Comparison of ENCODE assay signal across 7 cellular contexts in genomic region chr9:78131969-78132687, GRCh38.
A peak's percentile ranks its signal among the peaks of the same experiment; 100 is the strongest.
DNase-seq lines count a peak whose midpoint lies in the region; ATAC-seq and TF ChIP-seq lines count a peak whose summit lies in the region.

No MANE protein-coding gene starts in this region.

- DNase-seq in EL (peak; percentile 42), NB4 (ENCODE audit: low read depth) (no peak), caudate nucleus (lab: John Stamatoyannopoulos, UW) (no peak), neuronal stem cell (ENCODE audit: low spot score) (no peak), COLO668 (lab: John Stamatoyannopoulos, UW; ENCODE audit: unreplicated experiment) (no peak), SKM-1 treated with dmso at 0.1 percent for 144 hours (lab: John Stamatoyannopoulos, UW; ENCODE audit: unreplicated experiment) (no peak)

- H3K27ac ChIP-seq in caudate nucleus (ENCODE audit: low read depth, low read length) (peak overlapping the region; percentile 39), neuronal stem cell (replicated peaks; ENCODE audit: low read length) (no peak overlapping the region)

- no peak for TF ChIP-seq CTCF in NB4 (IDR thresholded peaks at IDR 0.05; ENCODE audit: low read depth, low read length)

- no peak overlapping the region for H3K9ac ChIP-seq in neuronal stem cell (ENCODE audit: low read depth, low read length, poor library complexity)

- H2AFZ ChIP-seq in neuronal stem cell (ENCODE audit: low read length): peak overlapping the region; percentile 44

- no peak overlapping the region for H4K91ac ChIP-seq in neuronal stem cell (ENCODE audit: low read depth, low read length, poor library complexity)

- H2BK15ac ChIP-seq in neuronal stem cell (ENCODE audit: low read length): no peak overlapping the region

- H3K79me1 ChIP-seq in neuronal stem cell (ENCODE audit: low read depth, low read length): no peaks in the 10 kb centered on the region

- H3K4ac ChIP-seq in neuronal stem cell (ENCODE audit: low read length): no peak overlapping the region

- H2BK5ac ChIP-seq in neuronal stem cell (ENCODE audit: low read length): no peak overlapping the region

- no peak overlapping the region for H3K4me2 ChIP-seq in neuronal stem cell (ENCODE audit: insufficient read depth, low read length, poor library complexity, severe bottlenecking)

- no peaks in the 10 kb centered on the region for H3K27me3 ChIP-seq in neuronal stem cell (ENCODE audit: control insufficient read depth in 3 of 3, insufficient read depth in 3 of 3, low read depth in 1 of 3, low read length in 3 of 3)

- no peak overlapping the region for H4K8ac ChIP-seq in neuronal stem cell (ENCODE audit: low read depth, low read length)

- H3K4me3 ChIP-seq in NB4 (ENCODE audit: low read depth, low read length) (peak overlapping the region; percentile 48), neuronal stem cell (ENCODE audit: low read length in 2 of 2) (no peak overlapping the region)

- no peaks in the 10 kb centered on the region for H3K9me3 ChIP-seq in neuronal stem cell (replicated peaks in 1 of 2; ENCODE audit: control insufficient read depth in 2 of 2, insufficient read depth in 1 of 2, low read depth in 1 of 2, low read length in 2 of 2)

- no peak for ATAC-seq in GM21423 (IDR thresholded peaks at IDR 0.05; ENCODE audit: unreplicated experiment)

- no peak overlapping the region for H2AK5ac ChIP-seq in neuronal stem cell (ENCODE audit: low read depth, low read length)

- H3K18ac ChIP-seq in neuronal stem cell (ENCODE audit: low read length): no peak overlapping the region

- H2BK120ac ChIP-seq in neuronal stem cell (ENCODE audit: low read depth, low read length): no peak overlapping the region

- no peak overlapping the region for H2BK12ac ChIP-seq in neuronal stem cell (ENCODE audit: low read length)

- no peak for TF ChIP-seq POLR2A in NB4 (IDR thresholded peaks at IDR 0.05; ENCODE audit: extremely low read depth, insufficient read length)

- no CpG with 5 or more reads among the region's 2 CpGs for WGBS in neuronal stem cell (ENCODE audit: extremely low coverage in 2 of 2, insufficient read length in 2 of 2, insufficient replicate concordance in 1 of 2), 2 donors

- H3K36me3 ChIP-seq in neuronal stem cell (replicated peaks in 1 of 2; ENCODE audit: control insufficient read depth in 2 of 2, insufficient read depth in 2 of 2, low read length in 2 of 2): no peaks in the 10 kb centered on the region

- H3K4me1 ChIP-seq in neuronal stem cell (ENCODE audit: control insufficient read depth in 2 of 2, insufficient read depth in 1 of 2, low read depth in 1 of 2, low read length in 2 of 2): peaks cover 0 to 4% of the 10 kb centered on the region in 2 donors

- H3K23ac ChIP-seq in neuronal stem cell (ENCODE audit: low read depth, low read length, poor library complexity): no peak overlapping the region

- no peak overlapping the region for H3K14ac ChIP-seq in neuronal stem cell (ENCODE audit: low read length)
